ENCODE assay signal across 10 cellular contexts in the genomic region with DNA sequence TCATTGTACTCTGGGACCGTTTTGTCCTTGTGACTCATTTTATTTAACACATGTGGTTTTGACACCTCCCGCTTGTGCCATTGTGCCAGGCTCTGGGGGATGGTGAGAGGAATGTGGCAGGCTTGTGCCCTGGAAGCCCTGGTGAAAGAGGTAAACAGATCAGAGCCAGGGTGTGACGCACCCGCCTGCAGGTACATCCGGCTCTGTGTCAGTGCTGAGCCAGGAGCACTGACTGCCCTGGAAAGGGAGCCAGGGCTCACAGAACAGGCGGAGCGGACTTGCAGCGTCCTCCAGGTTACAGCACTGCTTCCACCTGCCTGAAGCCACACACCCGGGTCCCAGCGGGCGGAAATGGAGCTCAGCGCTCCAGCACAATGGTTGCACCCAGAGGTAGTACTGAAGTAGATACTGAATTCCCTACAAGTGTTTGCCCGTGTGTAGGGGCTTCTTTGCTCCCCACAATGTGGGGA. TPM values are rescaled to one million over a fixed set of nuclear protein-coding genes. Genes with fewer than 3 reads are reported as not detected.
DNase-seq lines count a peak whose midpoint lies in the region; ATAC-seq and TF ChIP-seq lines count a peak whose summit lies in the region.
"Had no signal": no experiment of that assay in that cellular context is flagged by ENCODE, and none has a peak within 500 bp of the region (broad histone marks: within the 10 kb centered on the region; RNA-seq: fewer than 3 reads in every experiment).

No MANE protein-coding gene starts in this region.

- H3K27me3 ChIP-seq in gastrocnemius medialis = no peaks in the 10 kb centered on the region
- H3K27me3 ChIP-seq: cardiac muscle cell had no signal

- H3K27me3 Mint-ChIP-seq in central memory CD8-positive, alpha-beta T cell = no peaks in the 10 kb centered on the region

- ATAC-seq in central memory CD8-positive, alpha-beta T cell (replicated peaks; ENCODE audit: extremely low read depth, poor library complexity, severe bottlenecking) = peak; percentile 75
- ATAC-seq in gastrocnemius medialis (peak; percentile 72 to 81), HG03469 (IDR thresholded peaks at IDR 0.05; ENCODE audit: unreplicated experiment) (no peak), HG03571 (IDR thresholded peaks at IDR 0.05; ENCODE audit: unreplicated experiment) (no peak), HG03139 (IDR thresholded peaks at IDR 0.05; ENCODE audit: unreplicated experiment) (no peak)

- H3K27ac ChIP-seq in VCaP (peak overlapping the region; percentile 62), gastrocnemius medialis (peak overlapping the region; percentile 82 to 88 (median 84))
- H3K27ac ChIP-seq: cardiac muscle cell had no signal

- peak; percentile 96 for DNase-seq in G401 (ENCODE audit: low spot score)
- peak; percentile 39 to 66 for DNase-seq in central memory CD8-positive, alpha-beta T cell (ENCODE audit: low spot score in 2 of 2)
- DNase-seq in gastrocnemius medialis = peak; percentile 94 to 97
- DNase-seq in Kasumi-1 (lab: John Stamatoyannopoulos, UW) = no peak

- H3K9me3 ChIP-seq in gastrocnemius medialis = no peaks in the 10 kb centered on the region

- H3K9me3 Mint-ChIP-seq in central memory CD8-positive, alpha-beta T cell = peaks cover 4% of the 10 kb centered on the region

- no peak for TF ChIP-seq CTCF in VCaP (conservative IDR thresholded peaks at IDR 0.05)
- TF ChIP-seq CTCF in gastrocnemius medialis (IDR thresholded peaks at IDR 0.05 in 4 of 5, conservative IDR thresholded peaks at IDR 0.05 in 1 of 5) = no peak

- H3K4me3 ChIP-seq in gastrocnemius medialis = no peak overlapping the region
- H3K4me3 ChIP-seq: cardiac muscle cell had no signal

- TF ChIP-seq POLR2A in gastrocnemius medialis (IDR thresholded peaks at IDR 0.05) = peak; percentile 25 to 40

- peak overlapping the region; percentile 80 for H3K4me3 Mint-ChIP-seq in central memory CD8-positive, alpha-beta T cell

- peaks cover 63% of the 10 kb centered on the region for H3K4me1 Mint-ChIP-seq in central memory CD8-positive, alpha-beta T cell

- peak overlapping the region; percentile 86 for H3K27ac Mint-ChIP-seq in central memory CD8-positive, alpha-beta T cell (ENCODE audit: low read depth)

- peaks cover 0 to 9% of the 10 kb centered on the region in 2 donors for H3K36me3 ChIP-seq in gastrocnemius medialis

- intact Hi-C loops in gastrocnemius medialis (cut with DNase I; ENCODE audit: low total_unique reads) = loop anchor here (2.0 to 10.0 kb wide), 5 partner anchors 81 to 1289 kb away; partner anchors contain the start of gene HS3ST3B1

- H3K36me3 Mint-ChIP-seq in central memory CD8-positive, alpha-beta T cell (ENCODE audit: insufficient read depth) = peaks cover 6% of the 10 kb centered on the region

- in situ Hi-C loops in G401 (cut with HindIII; ENCODE audit: low sequenced_read_pairs) = no loop called here
- in situ Hi-C loops in gastrocnemius medialis (cut with MboI; ENCODE audit: low sequenced_read_pairs in 4 of 4) = no loop called here

- peaks cover 29 to 44% of the 10 kb centered on the region in 2 donors for H3K4me1 ChIP-seq in gastrocnemius medialis

RNA-seq across cellular contexts. Expression of gene CDRT15, which starts 30.6 kb away (rescaled TPM):
- total RNA-seq in G401 (2014; rRNA removed; shearing (Covaris generic)) = not detected in 2 replicates
- total RNA-seq in gastrocnemius medialis = not detected
- total RNA-seq: cardiac muscle cell, pulmonary artery endothelial cell had no signal

Comparison
In these comparisons a context has a peak if more than half of its experiments do, and no peak if none do; other contexts are left out.
1. DNase-seq: peak in G401 (single experiment), central memory CD8-positive, alpha-beta T cell (2 of 2) and gastrocnemius medialis (2 of 2); none in Kasumi-1 (0 of 2).
2. ATAC-seq: peak in central memory CD8-positive, alpha-beta T cell (single experiment) and gastrocnemius medialis (2 of 2); none in HG03469 (single experiment), HG03571 (single experiment) and HG03139 (single experiment).